In the genomic region with DNA sequence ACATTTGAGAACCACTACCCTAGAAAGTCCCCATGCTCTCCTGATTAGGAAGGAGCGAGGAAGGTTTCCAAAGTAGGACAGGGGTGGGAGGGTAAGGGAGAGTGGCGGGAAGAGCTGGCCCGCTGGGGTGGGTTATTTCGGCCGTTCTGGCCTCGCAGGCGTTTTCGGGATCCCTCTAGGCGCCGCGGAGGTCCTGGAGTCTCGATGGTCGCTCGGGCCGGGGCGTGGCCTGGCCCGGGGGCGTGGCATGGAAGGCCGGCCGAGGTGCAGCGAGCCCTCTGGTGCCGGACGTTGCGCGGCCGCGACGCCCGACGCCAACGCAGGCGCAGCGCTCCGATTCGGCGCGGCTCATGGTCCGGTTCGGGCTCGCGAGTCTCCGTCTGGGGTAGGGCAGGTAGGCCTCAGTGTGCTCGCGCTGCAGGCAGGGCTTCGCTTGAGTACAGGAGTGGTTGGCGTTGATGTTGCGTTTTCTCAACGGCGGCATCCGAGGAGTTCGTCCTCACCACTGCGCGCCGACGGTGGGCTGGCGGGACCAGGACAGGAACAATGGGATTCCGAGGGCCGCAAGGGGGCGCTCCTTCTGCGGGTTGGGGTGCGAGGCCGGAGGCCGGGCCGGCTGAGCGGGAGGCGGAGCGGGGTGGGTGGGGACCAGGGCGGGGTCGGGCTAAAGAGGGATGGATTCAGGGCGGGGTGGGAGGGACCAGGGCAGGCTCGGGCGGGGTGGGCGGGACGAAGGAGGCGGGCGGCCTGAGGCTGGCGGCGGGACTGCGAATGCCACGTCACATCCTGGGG, we compare ENCODE assay signal across 8 cellular contexts. TPM values are rescaled to one million over a fixed set of nuclear protein-coding genes. Genes with fewer than 3 reads are reported as not detected.
DNase-seq lines count a peak whose midpoint lies in the region; ATAC-seq and TF ChIP-seq lines count a peak whose summit lies in the region.

A gene with protein sequence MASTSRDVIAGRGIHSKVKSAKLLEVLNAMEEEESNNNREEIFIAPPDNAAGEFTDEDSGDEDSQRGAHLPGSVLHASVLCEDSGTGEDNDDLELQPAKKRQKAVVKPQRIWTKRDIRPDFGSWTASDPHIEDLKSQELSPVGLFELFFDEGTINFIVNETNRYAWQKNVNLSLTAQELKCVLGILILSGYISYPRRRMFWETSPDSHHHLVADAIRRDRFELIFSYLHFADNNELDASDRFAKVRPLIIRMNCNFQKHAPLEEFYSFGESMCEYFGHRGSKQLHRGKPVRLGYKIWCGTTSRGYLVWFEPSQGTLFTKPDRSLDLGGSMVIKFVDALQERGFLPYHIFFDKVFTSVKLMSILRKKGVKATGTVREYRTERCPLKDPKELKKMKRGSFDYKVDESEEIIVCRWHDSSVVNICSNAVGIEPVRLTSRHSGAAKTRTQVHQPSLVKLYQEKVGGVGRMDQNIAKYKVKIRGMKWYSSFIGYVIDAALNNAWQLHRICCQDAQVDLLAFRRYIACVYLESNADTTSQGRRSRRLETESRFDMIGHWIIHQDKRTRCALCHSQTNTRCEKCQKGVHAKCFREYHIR (plus strand): TSS at position 287 of the 792 bp plus-strand sequence. CDS start 7,628 bp downstream, outside the sequence.

- peak; percentile 84 for DNase-seq in H4 (ENCODE audit: low spot score)
- peak; percentile 87 for DNase-seq in RWPE2 (ENCODE audit: low spot score)
- DNase-seq in activated effector memory CD4-positive, alpha-beta T cell treated with anti-CD3 and anti-CD28 coated beads, Interleukin-2, amount 50 U/mL, for 16 hours = peak; percentile 98
- peak; percentile 92 to 98 for DNase-seq in foreskin fibroblast
- peak; percentile 77 for DNase-seq in stromal cell of bone marrow (ENCODE audit: low read depth)

- H3K27me3 ChIP-seq in RWPE2 (ENCODE audit: insufficient read depth, poor library complexity, severe bottlenecking) (no peaks in the 10 kb centered on the region), neuron (ENCODE audit: insufficient read depth, low read length) (no peaks in the 10 kb centered on the region)

- TF ChIP-seq CTCF in LNCAP (IDR thresholded peaks at IDR 0.05) = peak; percentile 95
- TF ChIP-seq CTCF in RWPE2 (IDR thresholded peaks at IDR 0.05; ENCODE audit: poor library complexity, severe bottlenecking) = peak; percentile 64
- peak; percentile 63 for TF ChIP-seq CTCF in foreskin fibroblast (IDR thresholded peaks at IDR 0.05; ENCODE audit: low read depth, low read length)

- peak within 1 kb of the TSS; percentile 38 for H3K27ac ChIP-seq in RWPE2 (ENCODE audit: poor library complexity, severe bottlenecking)

- H3K36me3 ChIP-seq in ES-I3 (ENCODE audit: insufficient read depth, low read length) (no peaks in the 10 kb centered on the region; the same call in 1 of the 2 replicates), RWPE2 (ENCODE audit: low read depth) (no peaks in the 10 kb centered on the region), neuron (ENCODE audit: insufficient read depth, low read length) (no peaks in the 10 kb centered on the region)

- H3K9ac ChIP-seq in ES-I3 (ENCODE audit: low read depth, low read length) = peak within 1 kb of the TSS; percentile 92

- no peaks in the 10 kb centered on the region for H3K9me3 ChIP-seq in ES-I3 (ENCODE audit: control insufficient read depth, insufficient read depth, low read length)
- H3K9me3 ChIP-seq in RWPE2 (ENCODE audit: severe bottlenecking) = no peaks in the 10 kb centered on the region
- H3K9me3 ChIP-seq in neuron (ENCODE audit: low read length) = no peaks in the 10 kb centered on the region

- H3K4me3 ChIP-seq in RWPE2 (ENCODE audit: severe bottlenecking) (peak within 1 kb of the TSS; percentile 56), foreskin fibroblast (ENCODE audit: low read depth in 1 of 2, low read length in 2 of 2) (peak within 1 kb of the TSS; percentile 69 to 92), neuron (ENCODE audit: low read length) (peak within 1 kb of the TSS; percentile 89)

- peak; percentile 91 for ATAC-seq in RWPE2 (ENCODE audit: low read depth)

- peaks cover 19% of the 10 kb centered on the region for H3K4me1 ChIP-seq in ES-I3 (ENCODE audit: insufficient read depth, low read length)
- no peaks in the 10 kb centered on the region for H3K4me1 ChIP-seq in RWPE2 (ENCODE audit: insufficient read depth, poor library complexity, severe bottlenecking)
- H3K4me1 ChIP-seq in neuron (ENCODE audit: insufficient read depth, low read length) = peaks cover 14% of the 10 kb centered on the region

- peak within 1 kb of the TSS; percentile 21 for H2AFZ ChIP-seq in neuron (ENCODE audit: low read depth, low read length)

RNA-seq across cellular contexts. Expression of the gene that starts here (rescaled TPM):
- 8.3 and 9.6 TPM in 2 replicates for total RNA-seq in H4 (2014; rRNA removed; shearing (Covaris generic))

Comparison
In these comparisons a context has a peak if more than half of its experiments do, and no peak if none do; other contexts are left out.
1. Peak in every context shown above with its lines: DNase-seq, ATAC-seq, H3K4me3 ChIP-seq and H3K27ac ChIP-seq.